In the genomic region with DNA sequence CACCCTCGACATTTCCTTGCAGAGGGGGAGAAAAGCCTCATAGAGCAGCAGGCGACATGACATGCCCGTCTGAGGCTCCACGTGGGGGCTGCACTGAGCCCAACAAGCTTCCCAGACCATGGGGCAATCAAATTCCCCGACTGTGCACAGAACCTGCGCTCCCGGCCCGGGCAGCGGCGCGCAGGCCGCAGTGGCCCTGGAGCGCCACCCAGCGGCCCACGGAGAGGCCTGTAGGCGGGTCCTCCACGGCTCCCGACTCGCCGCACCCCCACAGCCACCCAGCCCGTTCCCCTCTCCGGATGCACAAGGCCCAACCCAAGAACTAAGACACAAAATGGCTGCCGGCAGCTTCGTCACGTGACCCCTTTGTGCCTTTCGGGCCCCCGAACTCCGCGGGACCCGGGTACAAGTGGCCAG, we compare ENCODE assay signal across 8 cellular contexts. TPM values are rescaled to one million over a fixed set of nuclear protein-coding genes. Genes with fewer than 3 reads are reported as not detected.
A peak's percentile ranks its signal among the peaks of the same experiment; 100 is the strongest.
DNase-seq lines count a peak whose midpoint lies in the region; ATAC-seq and TF ChIP-seq lines count a peak whose summit lies in the region.

No MANE protein-coding gene starts in this region.

- peak; percentile 87 for ATAC-seq in HG03196 (IDR thresholded peaks at IDR 0.05; ENCODE audit: unreplicated experiment)

- peak; percentile 59 for TF ChIP-seq CTCF in kidney epithelial cell (IDR thresholded peaks at IDR 0.05; ENCODE audit: insufficient read depth, low read length, poor library complexity, severe bottlenecking)

- peak; percentile 24 for TF ChIP-seq POLR2A in GM18951 (IDR thresholded peaks at IDR 0.05; ENCODE audit: extremely low read depth, insufficient read depth, insufficient read length)

- in situ Hi-C loops in GM18951 (cut with MboI; ENCODE audit: low sequenced_read_pairs, unreplicated experiment): no loop called here

- H3K27me3 ChIP-seq in kidney epithelial cell (ENCODE audit: control insufficient read depth, insufficient read depth, low read length): no peaks in the 10 kb centered on the region

- no peaks in the 10 kb centered on the region for H3K36me3 ChIP-seq in kidney epithelial cell (ENCODE audit: control insufficient read depth, insufficient read depth, low read length)

- peak; percentile 98 for DNase-seq in AG20443 (ENCODE audit: low spot score)
- peak; percentile 87 for DNase-seq in NCI-H2227 treated with DMSO at 0.1 percent for 48 hours (lab: John Stamatoyannopoulos, UW)
- peak; percentile 78 to 94 (median 87) for DNase-seq in activated CD4-positive, CD25-positive, alpha-beta regulatory T cell (lab: John Stamatoyannopoulos, UW)
- DNase-seq in cerebellum (ENCODE audit: low spot score): peak; percentile 96
- DNase-seq in kidney epithelial cell (ENCODE audit: low read depth): peak; percentile 66
- DNase-seq in stimulated activated CD4-positive, alpha-beta T cell treated with anti-CD3 and anti-CD28 coated beads, Interleukin-15, amount 100 ng/mL, for 24 hours: peak; percentile 96

- peak overlapping the region; percentile 75 for H3K4me3 ChIP-seq in kidney epithelial cell (ENCODE audit: low read depth, low read length)

RNA-seq across cellular contexts. Expression of gene EPC1, which starts 0.8 kb away (rescaled TPM):
- total RNA-seq in cerebellum (118 TPM), kidney epithelial cell (16.0 and 22.9 TPM in 2 replicates)

Comparison
In these comparisons a context has a peak if more than half of its experiments do, and no peak if none do; other contexts are left out.
1. Peak in every context shown above with its lines: DNase-seq, ATAC-seq and H3K4me3 ChIP-seq.